In genomic region chr9:129270903-129271431, GRCh38 we compare ENCODE assay signal across 8 cellular contexts.
A peak's percentile ranks its signal among the peaks of the same experiment; 100 is the strongest.
DNase-seq lines count a peak whose midpoint lies in the region; ATAC-seq and TF ChIP-seq lines count a peak whose summit lies in the region.

No MANE protein-coding gene starts in this region.

- H3K4me1 Mint-ChIP-seq in nephron progenitor cell, result peaks cover 45% of the 10 kb centered on the region

- ATAC-seq in GM21786 (IDR thresholded peaks at IDR 0.05; ENCODE audit: unreplicated experiment), result peak; percentile 63

- no peak overlapping the region for H3K4me3 Mint-ChIP-seq in nephron progenitor cell

- H3K27ac ChIP-seq in tibial artery, result no peak overlapping the region

- H3K27me3 ChIP-seq in GM06990 (replicated peaks; ENCODE audit: control insufficient read depth, insufficient read depth, low read length) (no peaks in the 10 kb centered on the region), tibial artery (no peaks in the 10 kb centered on the region)

- H3K9me3 ChIP-seq in tibial artery, result no peaks in the 10 kb centered on the region

- TF ChIP-seq CTCF in GM06990 (IDR thresholded peaks at IDR 0.05; ENCODE audit: insufficient read depth, low read length, poor library complexity, severe bottlenecking), result no peak
- TF ChIP-seq CTCF in fibroblast of the aortic adventitia (IDR thresholded peaks at IDR 0.05; ENCODE audit: insufficient read depth, low read length), result no peak
- TF ChIP-seq CTCF in nephron progenitor cell (IDR thresholded peaks at IDR 0.05), result no peak
- no peak for TF ChIP-seq CTCF in tibial artery (IDR thresholded peaks at IDR 0.05)

- H3K36me3 ChIP-seq in GM06990 (ENCODE audit: control insufficient read depth, insufficient read depth, low read length), result no peaks in the 10 kb centered on the region
- H3K36me3 ChIP-seq in tibial artery, result no peaks in the 10 kb centered on the region

- intact Hi-C loops in tibial artery (cut with DNase I; ENCODE audit: low total_unique reads), result loop anchor here (2.0 kb wide), 1 partner anchor 72 kb away; no protein-coding TSS in a partner anchor

- H3K27ac Mint-ChIP-seq in nephron progenitor cell, result no peak overlapping the region

- DNase-seq in GM06990 (ENCODE audit: extremely low read depth, insufficient read length) (peak; percentile 78), NCI-H226 (peak; percentile 69), fibroblast of the aortic adventitia (ENCODE audit: low read depth) (peak; percentile 21), inferior parietal cortex (ENCODE audit: extremely low spot score) (no peak), nephron progenitor cell (no peak), tibial artery (no peak)
- DNase-seq in stimulated activated naive CD4-positive, alpha-beta T cell (lab: John Stamatoyannopoulos, UW), result no peak

- H3K4me1 ChIP-seq in tibial artery, result peaks cover 0 to 3% (median 0%) of the 10 kb centered on the region in 4 donors

- H3K9me3 Mint-ChIP-seq in nephron progenitor cell, result peaks cover 4% of the 10 kb centered on the region

- H3K36me3 Mint-ChIP-seq in nephron progenitor cell (ENCODE audit: low read depth), result no peaks in the 10 kb centered on the region

- H3K4me3 ChIP-seq in GM06990 (replicated peaks; ENCODE audit: low read depth, low read length) (peak overlapping the region; percentile 23), fibroblast of the aortic adventitia (ENCODE audit: low read depth, low read length) (no peak overlapping the region), tibial artery (no peak overlapping the region)

- peaks cover 23% of the 10 kb centered on the region for H3K27me3 Mint-ChIP-seq in nephron progenitor cell (ENCODE audit: low read depth, poor library complexity)

Comparison
In these comparisons a context has a peak if more than half of its experiments do, and no peak if none do; other contexts are left out.
1. DNase-seq: peak in GM06990 (single experiment), NCI-H226 (single experiment) and fibroblast of the aortic adventitia (single experiment); none in stimulated activated naive CD4-positive, alpha-beta T cell (0 of 6), inferior parietal cortex (single experiment), nephron progenitor cell (single experiment) and tibial artery (0 of 2).